In genomic region chr7:53446170-53446569, GRCh38 we compare ENCODE assay signal across 28 cellular contexts.
"Had no signal": no experiment of that assay in that cellular context is flagged by ENCODE, and none has a peak within 500 bp of the region (broad histone marks: within the 10 kb centered on the region; RNA-seq: fewer than 3 reads in every experiment).

No MANE protein-coding gene starts in this region.

- H2AFZ ChIP-seq: hepatocyte, parathyroid adenoma had no signal

- H3K4me1 Mint-ChIP-seq: naive thymus-derived CD8-positive, alpha-beta T cell; nephron; neural crest cell; stimulated activated naive B cell treated with anti-CD40 and anti-IgM and Interleukin-4, amounts not matched to agents 10 μg/mL and 1 μg/mL and 100 μg/mL, for 72 hours had no signal

- H3K9me3 Mint-ChIP-seq: nephron, neural crest cell had no signal

- H3K27me3 ChIP-seq: hepatocyte, left lung, neutrophil, right atrium auricular region, stomach, testis, thyroid gland, transverse colon, upper lobe of left lung, vagina had no signal

- DNase-seq: islet precursor cell; left cardiac atrium; left lung; lower lobe of right lung; mammary epithelial cell; mesenchymal stem cell; naive thymus-derived CD8-positive, alpha-beta T cell; occipital lobe; psoas muscle; stimulated activated CD4-positive, alpha-beta T cell treated with anti-CD3 and anti-CD28 coated beads, Interleukin-12 subunit alpha, Interleukin-12 subunit beta, amount 100 ng/mL, for 4 hours; stimulated activated CD4-positive, alpha-beta T cell treated with anti-CD3 and anti-CD28 coated beads, Interleukin-15, amount 100 ng/mL, for 24 hours; stimulated activated CD4-positive, alpha-beta T cell treated with anti-CD3 and anti-CD28 coated beads, Interleukin-2, amount 100 ng/mL, for 24 hours; stimulated activated CD4-positive, alpha-beta T cell treated with anti-CD3 and anti-CD28 coated beads, Interleukin-4, amount 100 ng/mL, for 1 hour; stimulated activated naive B cell treated with anti-CD40 and anti-IgM and Interleukin-4, amounts not matched to agents 10 μg/mL and 1 μg/mL and 100 μg/mL, for 72 hours; stimulated activated naive CD8-positive, alpha-beta T cell treated with anti-CD3 and anti-CD28 coated beads, Interleukin-15, Interleukin-2, amounts not matched to agents 100 U/mL and 50 U/mL, for 24 hours; stomach; testis; thyroid gland; transverse colon; upper lobe of left lung had no signal

- H3K36me3 Mint-ChIP-seq: naive thymus-derived CD8-positive, alpha-beta T cell; stimulated activated naive B cell treated with anti-CD40 and anti-IgM and Interleukin-4, amounts not matched to agents 10 μg/mL and 1 μg/mL and 100 μg/mL, for 72 hours had no signal

- H3K36me3 ChIP-seq: left lung, lower lobe of right lung, neutrophil, right atrium auricular region, stomach, thyroid gland, transverse colon, upper lobe of left lung, vagina had no signal

- H3K4me2 ChIP-seq: hepatocyte had no signal

- H3K27ac Mint-ChIP-seq: naive thymus-derived CD8-positive, alpha-beta T cell; nephron; stimulated activated naive B cell treated with anti-CD40 and anti-IgM and Interleukin-4, amounts not matched to agents 10 μg/mL and 1 μg/mL and 100 μg/mL, for 72 hours had no signal

- H3K4me1 ChIP-seq: left lung, lower lobe of right lung, parathyroid adenoma, psoas muscle, right atrium auricular region, stomach, testis, thyroid gland, transverse colon, upper lobe of left lung, vagina had no signal

- H3K9me3 ChIP-seq: left lung, lower lobe of right lung, neutrophil, psoas muscle, right atrium auricular region, testis, thyroid gland, upper lobe of left lung, vagina had no signal

- H3K4me3 Mint-ChIP-seq: naive thymus-derived CD8-positive, alpha-beta T cell; nephron; neural crest cell; stimulated activated naive B cell treated with anti-CD40 and anti-IgM and Interleukin-4, amounts not matched to agents 10 μg/mL and 1 μg/mL and 100 μg/mL, for 72 hours had no signal

- H3K9ac ChIP-seq: parathyroid adenoma had no signal

- H3K27ac ChIP-seq: hepatocyte, left lung, lower lobe of right lung, neutrophil, parathyroid adenoma, psoas muscle, right atrium auricular region, skin epidermis, stomach, testis, thyroid gland, transverse colon, upper lobe of left lung, vagina had no signal

- H3K4me3 ChIP-seq: hepatocyte, left lung, lower lobe of right lung, psoas muscle, right atrium auricular region, skin epidermis, stomach, testis, thyroid gland, transverse colon, upper lobe of left lung, vagina had no signal

- H3K27me3 Mint-ChIP-seq: naive thymus-derived CD8-positive, alpha-beta T cell; stimulated activated naive B cell treated with anti-CD40 and anti-IgM and Interleukin-4, amounts not matched to agents 10 μg/mL and 1 μg/mL and 100 μg/mL, for 72 hours had no signal
